Comparison of ENCODE assay signal across 13 cellular contexts in the genomic region with DNA sequence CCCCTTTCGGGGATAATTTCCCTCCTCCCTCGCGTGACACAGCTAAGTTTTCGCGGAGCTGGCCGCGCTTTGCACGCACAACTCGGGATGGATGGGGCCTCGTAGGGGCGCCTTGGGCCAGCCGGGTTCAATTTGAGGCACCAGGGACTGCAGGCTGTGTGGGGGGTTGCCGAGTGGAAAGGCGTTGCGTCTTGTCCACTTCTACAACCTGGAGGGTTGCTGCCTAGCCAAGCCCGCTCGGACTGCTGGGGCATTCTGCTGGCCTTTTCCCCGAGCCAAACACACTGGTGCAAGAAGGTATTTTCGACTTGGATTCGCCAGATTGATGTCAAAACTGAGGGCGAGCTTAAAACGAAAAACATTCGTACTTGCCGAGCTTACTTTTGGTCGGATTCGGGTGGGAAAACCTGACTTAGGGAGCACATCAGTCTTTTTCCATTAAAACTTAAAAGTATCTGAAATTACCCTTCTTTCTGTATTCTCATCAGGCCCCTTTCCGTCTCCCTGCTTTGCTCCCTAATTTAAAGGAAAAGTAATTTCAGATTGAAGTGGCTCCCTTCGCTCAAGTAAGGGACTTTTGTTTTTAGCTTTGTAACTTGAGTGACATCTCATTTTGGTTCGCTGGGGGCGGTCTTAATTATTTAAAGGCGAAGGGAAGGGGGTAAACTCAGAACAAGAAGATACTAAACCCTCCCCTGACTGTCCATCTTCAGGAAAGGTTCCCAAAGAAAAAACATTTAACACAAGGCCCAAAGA. TPM values are rescaled to one million over a fixed set of nuclear protein-coding genes. Genes with fewer than 3 reads are reported as not detected.
DNase-seq lines count a peak whose midpoint lies in the region; ATAC-seq, FAIRE-seq and TF ChIP-seq lines count a peak whose summit lies in the region.
"Had no signal": no experiment of that assay in that cellular context is flagged by ENCODE, and none has a peak within 500 bp of the region (broad histone marks: within the 10 kb centered on the region; RNA-seq: fewer than 3 reads in every experiment).

No MANE protein-coding gene starts in this region.

- POLR2A ChIA-PET in A549 (lab: Yijun Ruan, JAX) = interaction anchor here (0.9 to 5.1 kb wide), 4 partner anchors 13 to 729 kb away, joined by 3 to 39 read pairs (median 3); a partner anchor contains a TSS

- H3K4me3 Mint-ChIP-seq in endodermal cell = peak overlapping the region; percentile 61
- H3K4me3 Mint-ChIP-seq in mesothelial cell of epicardium = peak overlapping the region; percentile 80
- no peak overlapping the region for H3K4me3 Mint-ChIP-seq in activated naive CD8-positive, alpha-beta T cell treated with anti-CD3 and anti-CD28 coated beads for 36 hours
- H3K4me3 Mint-ChIP-seq: CD4-positive, CD25-positive, alpha-beta regulatory T cell had no signal

- peak overlapping the region; percentile 46 for H3K27ac Mint-ChIP-seq in endodermal cell
- H3K27ac Mint-ChIP-seq in mesothelial cell of epicardium = peak overlapping the region; percentile 100
- no peak overlapping the region for H3K27ac Mint-ChIP-seq in activated naive CD8-positive, alpha-beta T cell treated with anti-CD3 and anti-CD28 coated beads for 36 hours
- H3K27ac Mint-ChIP-seq: activated T-helper 2 cell treated with anti-CD3 and anti-CD28 coated beads, Interferon-gamma antibody, Interleukin-2, Interleukin-4, amounts not matched to agents 10 μg/mL and 5 μg/mL and 100 μg/mL, durations not matched to agents 14 hours and 24 hours and 36 hours; CD4-positive, CD25-positive, alpha-beta regulatory T cell had no signal

- no peaks in the 10 kb centered on the region for H3K9me3 ChIP-seq in A549
- no peaks in the 10 kb centered on the region for H3K9me3 ChIP-seq in endodermal cell (ENCODE audit: control insufficient read depth, low read length)

- H3K9me3 Mint-ChIP-seq in endodermal cell (no peaks in the 10 kb centered on the region), mesothelial cell of epicardium (no peaks in the 10 kb centered on the region)
- no peaks in the 10 kb centered on the region for H3K9me3 Mint-ChIP-seq in activated naive CD8-positive, alpha-beta T cell treated with anti-CD3 and anti-CD28 coated beads for 36 hours
- H3K9me3 Mint-ChIP-seq: activated T-helper 2 cell treated with anti-CD3 and anti-CD28 coated beads, Interferon-gamma antibody, Interleukin-2, Interleukin-4, amounts not matched to agents 10 μg/mL and 5 μg/mL and 100 μg/mL, durations not matched to agents 14 hours and 24 hours and 36 hours had no signal

- no peak for TF ChIP-seq EP300 in A549 (IDR thresholded peaks at IDR 0.05)

- H3K27ac ChIP-seq in A549 (peak overlapping the region; percentile 84 to 92; a peak in 5 of 6 replicates), endodermal cell (ENCODE audit: low read depth, low read length) (no peak overlapping the region)

- DNase-seq in A549 (ENCODE audit: low read depth in 1 of 2, low spot score in 1 of 2) = no peak
- no peak for DNase-seq in HTR-8/SVneo (ENCODE audit: insufficient read length, low spot score)
- peak; percentile 75 for DNase-seq in endodermal cell
- peak in 1 of 2 experiments; percentile 68 for DNase-seq in mesothelial cell of epicardium (ENCODE audit: low spot score in 2 of 2, unreplicated experiment in 2 of 2)
- DNase-seq in GM13976 (ENCODE audit: low spot score) = no peak
- DNase-seq in activated naive CD8-positive, alpha-beta T cell treated with anti-CD3 and anti-CD28 coated beads for 36 hours = no peak
- no peak for DNase-seq in DMS53 (lab: John Stamatoyannopoulos, UW)
- no peak for DNase-seq in T-helper 2 cell
- DNase-seq: CD4-positive, CD25-positive, alpha-beta regulatory T cell; effector CD4-positive, alpha-beta T cell; NCI-H345; stimulated activated CD4-positive, alpha-beta T cell treated with anti-CD3 and anti-CD28 coated beads, Interleukin-2, amount 100 ng/mL, for 48 hours had no signal

- no peak for TF ChIP-seq RAD21 in A549 (conservative IDR thresholded peaks at IDR 0.05 in 1 of 2, IDR thresholded peaks at IDR 0.05 in 1 of 2)

- WGBS in A549 (ENCODE audit: missing lambda C conversion rate) = 93% methylated on average over 30 of the region's 31 CpGs
- 4 to 6% methylated on average over 20 to 30 of the region's 31 CpGs for WGBS in endodermal cell (ENCODE audit: insufficient coverage in 1 of 2, insufficient read length in 1 of 2), 2 experiments

- TF ChIP-seq CTCF in A549 (IDR thresholded peaks at IDR 0.05) (no peak), endodermal cell (conservative IDR thresholded peaks at IDR 0.05) (no peak), mesothelial cell of epicardium (IDR thresholded peaks at IDR 0.05; ENCODE audit: unreplicated experiment) (no peak), GM13976 (IDR thresholded peaks at IDR 0.05; ENCODE audit: borderline replicate concordance, control extremely low read depth, extremely low read depth, insufficient read depth, missing control alignments) (no peak)

- ATAC-seq in A549 = no peak

- peaks cover 10% of the 10 kb centered on the region for H3K36me3 ChIP-seq in endodermal cell (ENCODE audit: control insufficient read depth, insufficient read depth, low read length)

- in situ Hi-C loops in GM13976 (cut with MboI; ENCODE audit: low sequenced_read_pairs, unreplicated experiment) = loop anchor here (10.0 kb wide), 1 partner anchor 1085 kb away; no protein-coding TSS in a partner anchor

- peaks cover 89% of the 10 kb centered on the region for H3K27me3 ChIP-seq in endodermal cell (ENCODE audit: control insufficient read depth, insufficient read depth, low read length, poor library complexity, severe bottlenecking)

- H3K27me3 Mint-ChIP-seq in endodermal cell (ENCODE audit: insufficient read depth) (peaks cover 91% of the 10 kb centered on the region), mesothelial cell of epicardium (ENCODE audit: low read depth) (no peaks in the 10 kb centered on the region)
- H3K27me3 Mint-ChIP-seq in activated naive CD8-positive, alpha-beta T cell treated with anti-CD3 and anti-CD28 coated beads for 36 hours = peaks cover 95% of the 10 kb centered on the region

- H3K4me1 Mint-ChIP-seq in endodermal cell = peaks cover 51% of the 10 kb centered on the region
- H3K4me1 Mint-ChIP-seq in mesothelial cell of epicardium = peaks cover 77% of the 10 kb centered on the region
- peaks cover 8% of the 10 kb centered on the region for H3K4me1 Mint-ChIP-seq in activated naive CD8-positive, alpha-beta T cell treated with anti-CD3 and anti-CD28 coated beads for 36 hours

- peak overlapping the region; percentile 83 for H3K4me2 ChIP-seq in A549

- H3K9ac ChIP-seq in endodermal cell (ENCODE audit: extremely low read depth, low read length, poor library complexity, severe bottlenecking) = no peak overlapping the region

- peaks cover 20% of the 10 kb centered on the region; the same call in 2 of the 3 replicates for H3K4me1 ChIP-seq in A549
- peaks cover 9% of the 10 kb centered on the region for H3K4me1 ChIP-seq in endodermal cell (ENCODE audit: control insufficient read depth, insufficient read depth, low read length)

- H3K4me3 ChIP-seq in A549 = no peak overlapping the region; the same call in 2 of the 3 replicates
- peak overlapping the region; percentile 65 for H3K4me3 ChIP-seq in endodermal cell (ENCODE audit: low read length)

- H3K36me3 Mint-ChIP-seq in endodermal cell (ENCODE audit: low read depth) = peaks cover 34% of the 10 kb centered on the region
- peaks cover 35% of the 10 kb centered on the region for H3K36me3 Mint-ChIP-seq in mesothelial cell of epicardium
- no peaks in the 10 kb centered on the region for H3K36me3 Mint-ChIP-seq in activated naive CD8-positive, alpha-beta T cell treated with anti-CD3 and anti-CD28 coated beads for 36 hours
- H3K36me3 Mint-ChIP-seq: CD4-positive, CD25-positive, alpha-beta regulatory T cell had no signal

- no peak for FAIRE-seq in A549 (lab: Jason Lieb, UNC)
- FAIRE-seq in HTR-8/SVneo (lab: Jason Lieb, UNC) = peak; percentile 23

- no peak for TF ChIP-seq POLR2A in A549 (IDR thresholded peaks at IDR 0.05; ENCODE audit: low read length)

- CTCF ChIA-PET in A549 (lab: Yijun Ruan, JAX) = interaction anchor here (0.9 to 9.3 kb wide), 9 partner anchors 11 to 1277 kb away, joined by 3 to 113 read pairs (median 6); a partner anchor contains a TSS

TF ChIP-seq in A549, 52 proteins besides CTCF, POLR2A, EP300 and RAD21 (continues in another document):
- TF ChIP-seq CHD2 (IDR thresholded peaks at IDR 0.05; ENCODE audit: low read length, partially characterized antibody) = no peak
- TF ChIP-seq, protein P1, sequence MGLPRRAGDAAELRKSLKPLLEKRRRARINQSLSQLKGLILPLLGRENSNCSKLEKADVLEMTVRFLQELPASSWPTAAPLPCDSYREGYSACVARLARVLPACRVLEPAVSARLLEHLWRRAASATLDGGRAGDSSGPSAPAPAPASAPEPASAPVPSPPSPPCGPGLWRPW (IDR thresholded peaks at IDR 0.05) = no peak
- TF ChIP-seq, protein P2, sequence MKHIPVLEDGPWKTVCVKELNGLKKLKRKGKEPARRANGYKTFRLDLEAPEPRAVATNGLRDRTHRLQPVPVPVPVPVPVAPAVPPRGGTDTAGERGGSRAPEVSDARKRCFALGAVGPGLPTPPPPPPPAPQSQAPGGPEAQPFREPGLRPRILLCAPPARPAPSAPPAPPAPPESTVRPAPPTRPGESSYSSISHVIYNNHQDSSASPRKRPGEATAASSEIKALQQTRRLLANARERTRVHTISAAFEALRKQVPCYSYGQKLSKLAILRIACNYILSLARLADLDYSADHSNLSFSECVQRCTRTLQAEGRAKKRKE (CRISPR knock-in tag; IDR thresholded peaks at IDR 0.05; ENCODE audit: low read depth) = no peak
- no peak for TF ChIP-seq PHF8 (IDR thresholded peaks at IDR 0.05; ENCODE audit: borderline replicate concordance, low read depth)
- TF ChIP-seq, protein P3, sequence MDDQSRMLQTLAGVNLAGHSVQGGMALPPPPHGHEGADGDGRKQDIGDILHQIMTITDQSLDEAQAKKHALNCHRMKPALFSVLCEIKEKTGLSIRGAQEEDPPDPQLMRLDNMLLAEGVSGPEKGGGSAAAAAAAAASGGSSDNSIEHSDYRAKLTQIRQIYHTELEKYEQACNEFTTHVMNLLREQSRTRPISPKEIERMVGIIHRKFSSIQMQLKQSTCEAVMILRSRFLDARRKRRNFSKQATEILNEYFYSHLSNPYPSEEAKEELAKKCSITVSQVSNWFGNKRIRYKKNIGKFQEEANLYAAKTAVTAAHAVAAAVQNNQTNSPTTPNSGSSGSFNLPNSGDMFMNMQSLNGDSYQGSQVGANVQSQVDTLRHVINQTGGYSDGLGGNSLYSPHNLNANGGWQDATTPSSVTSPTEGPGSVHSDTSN (IDR thresholded peaks at IDR 0.05) = no peak

RNA-seq across cellular contexts. Expression of a gene that starts 14.3 kb away (rescaled TPM):
- polyA plus RNA-seq in A549 (2011; rRNA removed) = 23.7 and 28.0 TPM in 2 replicates
- polyA plus RNA-seq in A549 (2012; cell fraction: cytosol; rRNA removed) = 13.3 and 20.0 TPM in 2 replicates
- 63.2 and 63.4 TPM in 2 replicates for polyA plus RNA-seq in A549 (2012; cell fraction: nucleus; rRNA removed)
- 18.0 to 22.8 TPM (median 22.1 TPM) in 3 replicates for polyA plus RNA-seq in A549 (2017; fragmentation: RNase III; extraction: RNeasy Plus Mini Kit Qiagen cat#74134 plus additional on column Dnase treatment)
- polyA minus RNA-seq in A549 (2011; rRNA and poly(A)+ RNA removed) = 39.3 and 41.6 TPM in 2 replicates
- 10 to 100 TPM; 80.8 to 88.1 TPM for total RNA-seq in endodermal cell
- polyA plus RNA-seq in endodermal cell (2013, experiment 1 of 2) = 5.5 TPM
- polyA plus RNA-seq in endodermal cell (2013, experiment 2 of 2) = 5.9 TPM
- 409 to 427 TPM (median 425 TPM) in 3 replicates for total RNA-seq in mesothelial cell of epicardium
- not detected for total RNA-seq in activated naive CD8-positive, alpha-beta T cell treated with anti-CD3 and anti-CD28 coated beads for 36 hours
- total RNA-seq: activated T-helper 2 cell treated with anti-CD3 and anti-CD28 coated beads, Interferon-gamma antibody, Interleukin-2, Interleukin-4, amounts not matched to agents 10 μg/mL and 5 μg/mL and 100 μg/mL, durations not matched to agents 14 hours and 24 hours and 36 hours; CD4-positive, CD25-positive, alpha-beta regulatory T cell had no signal
- polyA plus RNA-seq: CD4-positive, CD25-positive, alpha-beta regulatory T cell had no signal

Comparison
In these comparisons a context has a peak if more than half of its experiments do, and no peak if none do; other contexts are left out.
1. RNA of a gene that starts 14.3 kb away (total RNA-seq): 409 to 427 TPM in mesothelial cell of epicardium and 80.8 to 88.1 TPM in endodermal cell; not detected in activated naive CD8-positive, alpha-beta T cell treated with anti-CD3 and anti-CD28 coated beads for 36 hours; every median in the first group is over 10 times any median in the second.